In the genomic region with DNA sequence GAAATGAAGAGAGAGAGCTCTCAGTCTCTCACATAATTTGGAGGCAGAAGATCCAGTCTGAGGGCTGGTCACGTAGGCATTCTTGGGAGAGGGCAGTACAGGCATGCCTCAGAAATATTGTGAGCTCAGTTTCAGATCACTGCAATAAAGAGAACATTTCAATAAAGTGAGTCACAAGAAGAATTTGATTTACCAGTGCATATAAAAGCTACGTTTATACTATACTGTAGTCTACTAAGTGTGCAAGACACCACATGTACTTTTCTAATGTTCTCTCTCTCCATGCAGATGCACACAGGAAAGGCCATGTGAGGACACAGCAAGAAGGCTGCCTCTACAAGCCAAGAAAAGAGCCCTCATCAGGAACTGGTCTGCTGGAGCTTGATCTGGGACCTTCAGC, we compare ENCODE assay signal across 20 cellular contexts.
"Had no signal": no experiment of that assay in that cellular context is flagged by ENCODE, and none has a peak within 500 bp of the region (broad histone marks: within the 10 kb centered on the region; RNA-seq: fewer than 3 reads in every experiment).

No MANE protein-coding gene starts in this region.

- H3K36me3 Mint-ChIP-seq: activated naive CD4-positive, alpha-beta T cell treated with anti-CD3 and anti-CD28 coated beads, Interleukin-2, amount 50 U/mL, for 24 hours; stimulated activated memory B cell treated with anti-CD40 and anti-IgM and Interleukin-4, amounts not matched to agents 10 μg/mL and 1 μg/mL and 100 μg/mL, for 72 hours had no signal

- H3K4me3 ChIP-seq: dorsolateral prefrontal cortex, esophagus squamous epithelium, lung, ovary, sigmoid colon, thyroid gland had no signal

- H3K4me1 Mint-ChIP-seq: activated naive CD4-positive, alpha-beta T cell treated with anti-CD3 and anti-CD28 coated beads, Interleukin-2, amount 50 U/mL, for 24 hours; stimulated activated memory B cell treated with anti-CD40 and anti-IgM and Interleukin-4, amounts not matched to agents 10 μg/mL and 1 μg/mL and 100 μg/mL, for 72 hours; T-helper 17 cell had no signal

- FAIRE-seq: frontal cortex, urothelium cell line had no signal

- H3K27me3 ChIP-seq: brain microvascular endothelial cell, dorsolateral prefrontal cortex, esophagus squamous epithelium, ovary, sigmoid colon, thyroid gland had no signal

- H3K4me3 Mint-ChIP-seq: activated naive CD4-positive, alpha-beta T cell treated with anti-CD3 and anti-CD28 coated beads, Interleukin-2, amount 50 U/mL, for 24 hours; neural crest cell; stimulated activated memory B cell treated with anti-CD40 and anti-IgM and Interleukin-4, amounts not matched to agents 10 μg/mL and 1 μg/mL and 100 μg/mL, for 72 hours; T-helper 17 cell had no signal

- H3K4me1 ChIP-seq: esophagus squamous epithelium, thyroid gland had no signal

- DNase-seq: activated CD4-positive, alpha-beta T cell treated with anti-CD3 and anti-CD28 coated beads, Interleukin-2, amount 50 U/mL, for 48 hours; activated T-cell treated with anti-CD3 and anti-CD28 coated beads, Interleukin-2, amount 50 U/mL, for 1 hour; brain microvascular endothelial cell; dorsolateral prefrontal cortex; esophagus squamous epithelium; head of caudate nucleus; midbrain; ovary; sigmoid colon; stimulated activated CD4-positive, alpha-beta T cell treated with anti-CD3 and anti-CD28 coated beads, Interleukin-12 subunit alpha, Interleukin-12 subunit beta, amount 100 ng/mL, for 4 hours; stimulated activated CD4-positive, alpha-beta T cell treated with anti-CD3 and anti-CD28 coated beads, Interleukin-2, amount 100 ng/mL, for 48 hours; T-helper 17 cell; thyroid gland; WERI-Rb-1 had no signal

- H3K27me3 Mint-ChIP-seq: activated naive CD4-positive, alpha-beta T cell treated with anti-CD3 and anti-CD28 coated beads, Interleukin-2, amount 50 U/mL, for 24 hours; stimulated activated memory B cell treated with anti-CD40 and anti-IgM and Interleukin-4, amounts not matched to agents 10 μg/mL and 1 μg/mL and 100 μg/mL, for 72 hours; T-helper 17 cell had no signal

- H3K27ac Mint-ChIP-seq: activated naive CD4-positive, alpha-beta T cell treated with anti-CD3 and anti-CD28 coated beads, Interleukin-2, amount 50 U/mL, for 24 hours; stimulated activated memory B cell treated with anti-CD40 and anti-IgM and Interleukin-4, amounts not matched to agents 10 μg/mL and 1 μg/mL and 100 μg/mL, for 72 hours; T-helper 17 cell had no signal

- H3K36me3 ChIP-seq: brain microvascular endothelial cell, esophagus squamous epithelium, ovary, sigmoid colon, thyroid gland, WERI-Rb-1 had no signal

- ATAC-seq: stimulated activated memory B cell treated with anti-CD40 and anti-IgM and Interleukin-4, amounts not matched to agents 10 μg/mL and 1 μg/mL and 100 μg/mL, for 72 hours; T-helper 17 cell had no signal

- H3K9me3 ChIP-seq: esophagus squamous epithelium, ovary, sigmoid colon, thyroid gland had no signal

- H3K27ac ChIP-seq: brain microvascular endothelial cell, dorsolateral prefrontal cortex, esophagus squamous epithelium, ovary, sigmoid colon, thyroid gland, WERI-Rb-1 had no signal
